15 cellular contexts compared by ENCODE assay signal in the genomic region with DNA sequence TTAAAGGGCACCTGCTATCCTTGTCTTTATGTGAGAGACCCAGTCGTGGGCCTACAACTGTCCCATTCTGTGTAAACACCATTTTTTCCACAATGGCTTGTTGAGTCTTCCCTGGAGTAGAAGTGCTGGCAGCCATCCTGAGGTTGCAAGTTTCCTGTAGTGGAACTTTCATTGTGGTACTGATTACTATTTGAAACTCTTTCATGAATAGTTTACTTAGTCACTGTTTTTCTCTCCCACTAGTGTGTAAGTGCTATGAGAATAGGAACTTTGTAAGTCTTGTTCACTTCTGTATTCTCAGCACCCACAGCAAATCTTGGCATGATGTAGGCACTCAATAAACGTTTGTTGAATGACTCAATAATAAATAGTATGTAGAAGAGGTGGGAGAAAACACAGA. TPM values are rescaled to one million over a fixed set of nuclear protein-coding genes. Genes with fewer than 3 reads are reported as not detected.
"Had no signal": no experiment of that assay in that cellular context is flagged by ENCODE, and none has a peak within 500 bp of the region (broad histone marks: within the 10 kb centered on the region; RNA-seq: fewer than 3 reads in every experiment).

No MANE protein-coding gene starts in this region.

- H3K27ac ChIP-seq: brain microvascular endothelial cell, epithelial cell of prostate, lower lobe of right lung had no signal

- H3K9ac ChIP-seq: SK-N-SH had no signal

- H3K4me2 ChIP-seq: SK-N-SH had no signal

- H3K27me3 ChIP-seq: adrenal gland, brain microvascular endothelial cell had no signal

- H3K36me3 ChIP-seq: adrenal gland, lower lobe of right lung had no signal

- DNase-seq: activated CD4-positive, CD25-positive, alpha-beta regulatory T cell treated with anti-CD3 and anti-CD28 coated beads, Interleukin-2, amount 50 U/mL, for 72 hours; activated T-cell treated with anti-CD3 and anti-CD28 coated beads, Interleukin-2, amount 50 U/mL, for 1 hour; adrenal gland; brain microvascular endothelial cell; cerebellar nuclear complex; dermis blood vessel endothelial cell; effector memory CD8-positive, alpha-beta T cell; kidney glomerular epithelial cell; lower lobe of right lung; SK-N-SH; stimulated activated CD4-positive, alpha-beta T cell treated with anti-CD3 and anti-CD28 coated beads, Interleukin-2, amount 100 ng/mL, for 48 hours; stimulated activated naive CD4-positive, alpha-beta T cell; T-cell; T1000 had no signal

- H3K9me3 ChIP-seq: adrenal gland, lower lobe of right lung, SK-N-SH had no signal

- H3K4me3 ChIP-seq: adrenal gland, lower lobe of right lung had no signal

RNA-seq across cellular contexts. Expression of a gene that starts 48.6 kb away (rescaled TPM):
- total RNA-seq: T-cell had no signal
